1 cellular context compared by ENCODE assay signal in the genomic region with DNA sequence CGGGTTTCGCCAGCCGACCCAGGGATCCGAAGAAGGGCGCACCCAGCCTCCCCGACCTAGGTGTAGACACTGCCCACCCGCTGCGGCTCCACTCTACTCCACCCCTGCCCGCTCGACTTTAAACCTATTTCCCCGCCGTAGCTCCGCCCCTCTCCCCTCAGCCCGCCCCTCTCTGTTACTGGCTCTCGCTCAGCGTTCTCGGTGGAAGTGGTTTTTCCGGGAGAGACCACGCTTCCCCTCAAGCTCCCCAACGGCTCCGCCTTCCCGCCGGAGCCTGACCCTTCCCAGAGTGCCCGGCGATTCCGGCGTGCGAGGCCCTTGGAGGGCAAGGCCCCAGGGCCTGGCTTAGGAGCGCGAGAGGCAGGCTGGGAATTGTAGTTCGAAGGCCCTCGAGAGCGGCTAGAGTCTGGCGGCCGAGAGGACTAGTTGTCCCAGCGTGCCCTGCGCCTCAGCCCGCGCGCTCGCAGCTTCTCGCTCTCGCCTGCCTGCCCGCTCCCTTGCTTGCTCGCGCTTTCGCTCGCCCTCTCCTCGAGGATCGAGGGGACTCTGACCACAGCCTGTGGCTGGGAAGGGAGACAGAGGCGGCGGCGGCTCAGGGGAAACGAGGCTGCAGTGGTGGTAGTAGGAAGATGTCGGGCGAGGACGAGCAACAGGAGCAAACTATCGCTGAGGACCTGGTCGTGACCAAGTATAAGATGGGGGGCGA.
TF ChIP-seq lines count a peak whose summit lies in the region.

A gene (plus strand): TSS at position 451 of the 706 bp plus-strand sequence. CDS start 179 bp downstream, at position 630.

TF ChIP-seq in SK-N-SH, 30 proteins besides CTCF, POLR2A, EP300 and RAD21 (continued from another document):
- TF ChIP-seq, protein P1, sequence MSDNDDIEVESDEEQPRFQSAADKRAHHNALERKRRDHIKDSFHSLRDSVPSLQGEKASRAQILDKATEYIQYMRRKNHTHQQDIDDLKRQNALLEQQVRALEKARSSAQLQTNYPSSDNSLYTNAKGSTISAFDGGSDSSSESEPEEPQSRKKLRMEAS (IDR thresholded peaks at IDR 0.05; ENCODE audit: low read depth) = peak; percentile 89
- TF ChIP-seq GABPA (IDR thresholded peaks at IDR 0.05; ENCODE audit: low read depth) (peak; percentile 76), MXI1 (IDR thresholded peaks at IDR 0.05; ENCODE audit: low read depth, low read length) (peak; percentile 97), RXRA (IDR thresholded peaks at IDR 0.05; ENCODE audit: borderline replicate concordance, low read depth) (no peak), GATA2 (CRISPR knock-in tag; IDR thresholded peaks at IDR 0.05) (no peak), SIN3A (IDR thresholded peaks at IDR 0.05; ENCODE audit: borderline replicate concordance, low read depth, low read length) (no peak), FOXM1 (IDR thresholded peaks at IDR 0.05; ENCODE audit: low read depth) (no peak), EZH2phosphoT487 (IDR thresholded peaks at IDR 0.05; ENCODE audit: borderline replicate concordance, low read depth) (no peak), NRF1 (IDR thresholded peaks at IDR 0.05; ENCODE audit: low read depth, low read length) (0 out of 2 replicates have a peak, but pooled peaks have one; percentile 30), RFX5 (IDR thresholded peaks at IDR 0.05; ENCODE audit: low read length) (no peak), RCOR1 (IDR thresholded peaks at IDR 0.05; ENCODE audit: low read length) (no peak)
- TF ChIP-seq, protein P2, sequence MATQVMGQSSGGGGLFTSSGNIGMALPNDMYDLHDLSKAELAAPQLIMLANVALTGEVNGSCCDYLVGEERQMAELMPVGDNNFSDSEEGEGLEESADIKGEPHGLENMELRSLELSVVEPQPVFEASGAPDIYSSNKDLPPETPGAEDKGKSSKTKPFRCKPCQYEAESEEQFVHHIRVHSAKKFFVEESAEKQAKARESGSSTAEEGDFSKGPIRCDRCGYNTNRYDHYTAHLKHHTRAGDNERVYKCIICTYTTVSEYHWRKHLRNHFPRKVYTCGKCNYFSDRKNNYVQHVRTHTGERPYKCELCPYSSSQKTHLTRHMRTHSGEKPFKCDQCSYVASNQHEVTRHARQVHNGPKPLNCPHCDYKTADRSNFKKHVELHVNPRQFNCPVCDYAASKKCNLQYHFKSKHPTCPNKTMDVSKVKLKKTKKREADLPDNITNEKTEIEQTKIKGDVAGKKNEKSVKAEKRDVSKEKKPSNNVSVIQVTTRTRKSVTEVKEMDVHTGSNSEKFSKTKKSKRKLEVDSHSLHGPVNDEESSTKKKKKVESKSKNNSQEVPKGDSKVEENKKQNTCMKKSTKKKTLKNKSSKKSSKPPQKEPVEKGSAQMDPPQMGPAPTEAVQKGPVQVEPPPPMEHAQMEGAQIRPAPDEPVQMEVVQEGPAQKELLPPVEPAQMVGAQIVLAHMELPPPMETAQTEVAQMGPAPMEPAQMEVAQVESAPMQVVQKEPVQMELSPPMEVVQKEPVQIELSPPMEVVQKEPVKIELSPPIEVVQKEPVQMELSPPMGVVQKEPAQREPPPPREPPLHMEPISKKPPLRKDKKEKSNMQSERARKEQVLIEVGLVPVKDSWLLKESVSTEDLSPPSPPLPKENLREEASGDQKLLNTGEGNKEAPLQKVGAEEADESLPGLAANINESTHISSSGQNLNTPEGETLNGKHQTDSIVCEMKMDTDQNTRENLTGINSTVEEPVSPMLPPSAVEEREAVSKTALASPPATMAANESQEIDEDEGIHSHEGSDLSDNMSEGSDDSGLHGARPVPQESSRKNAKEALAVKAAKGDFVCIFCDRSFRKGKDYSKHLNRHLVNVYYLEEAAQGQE (IDR thresholded peaks at IDR 0.05; ENCODE audit: low read depth, low read length) = 0 out of 2 replicates have a peak, but pooled peaks have one; percentile 4
